Comparison of ENCODE assay signal across 7 cellular contexts in the genomic region with DNA sequence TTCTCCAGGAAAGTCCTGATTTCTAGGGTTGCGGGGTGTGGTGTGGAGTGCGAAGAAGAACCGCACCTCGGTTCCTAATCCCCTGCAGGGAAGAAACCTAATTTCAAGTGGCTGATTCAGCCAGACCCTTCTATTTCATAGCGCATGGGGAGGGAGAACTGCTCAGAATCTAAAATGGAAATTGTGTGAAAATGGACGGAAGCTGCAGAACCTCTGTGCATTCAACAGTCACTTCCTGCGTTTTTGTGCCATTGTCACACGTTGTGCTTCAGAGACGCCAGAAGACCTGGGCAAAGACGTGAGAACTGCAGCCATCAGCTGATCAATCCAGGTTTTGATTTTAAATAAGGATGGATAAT.
DNase-seq lines count a peak whose midpoint lies in the region; ATAC-seq and TF ChIP-seq lines count a peak whose summit lies in the region.

No MANE protein-coding gene starts in this region.

- ATAC-seq in GM18873 (IDR thresholded peaks at IDR 0.05; ENCODE audit: low FRiP score, unreplicated experiment) (peak; percentile 30), HG02943 (IDR thresholded peaks at IDR 0.05; ENCODE audit: low read depth, unreplicated experiment) (peak; percentile 15), HG02973 (IDR thresholded peaks at IDR 0.05; ENCODE audit: unreplicated experiment) (no peak)

- H3K4me3 ChIP-seq in fibroblast of pulmonary artery (replicated peaks; ENCODE audit: low read depth, low read length) (peak overlapping the region; percentile 40), skeletal muscle cell (ENCODE audit: low read depth, low read length) (peak overlapping the region; percentile 51)

- peak; percentile 39 for DNase-seq in activated CD4-positive, alpha-beta T cell treated with anti-CD3 and anti-CD28 coated beads, Interleukin-2, amount 50 U/mL, for 1 hour
- no peak for DNase-seq in fibroblast of pulmonary artery (ENCODE audit: low read depth)
- no peak for DNase-seq in skeletal muscle cell (ENCODE audit: low read depth)
- DNase-seq in NCI-H510A (lab: John Stamatoyannopoulos, UW): no peak

- TF ChIP-seq CTCF in fibroblast of pulmonary artery (IDR thresholded peaks at IDR 0.05; ENCODE audit: low read length, missing control alignments): no peak
